In the genomic region with DNA sequence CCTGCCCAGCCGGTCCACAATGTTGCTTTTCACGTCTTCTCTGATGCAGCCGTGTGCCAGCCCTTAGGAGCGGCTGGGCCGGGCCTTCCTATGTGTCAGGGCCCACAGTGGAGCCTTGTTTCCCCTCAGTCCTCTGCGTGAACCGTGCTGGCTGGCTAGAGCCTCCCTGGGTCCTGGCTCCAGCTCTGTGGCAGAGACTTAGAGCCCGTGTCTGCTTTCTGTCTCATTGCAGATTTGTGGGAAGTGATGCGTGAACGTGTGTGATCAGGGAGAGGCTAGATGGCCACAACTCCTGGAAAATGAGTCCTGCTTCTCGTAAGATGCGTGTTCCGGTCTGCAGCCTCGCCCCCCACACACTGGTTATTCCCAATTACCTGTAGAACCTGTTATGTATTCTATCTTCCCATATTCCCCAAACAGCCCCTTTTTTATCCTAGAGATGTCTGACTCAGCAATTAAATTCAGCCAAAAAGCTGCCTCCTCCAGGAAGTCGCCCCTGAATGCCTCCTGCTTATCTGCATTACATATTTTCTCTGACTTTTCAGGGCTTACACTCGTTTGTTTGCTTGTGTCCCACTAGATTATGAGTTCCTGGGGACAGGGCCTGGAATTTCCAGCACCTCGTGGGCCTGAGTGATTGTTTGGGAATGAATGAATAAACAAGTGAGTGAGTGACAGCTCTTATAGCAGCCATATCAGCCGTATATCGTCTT, we compare ENCODE assay signal across 16 cellular contexts.
DNase-seq lines count a peak whose midpoint lies in the region; ATAC-seq, FAIRE-seq and TF ChIP-seq lines count a peak whose summit lies in the region.
"Had no signal": no experiment of that assay in that cellular context is flagged by ENCODE, and none has a peak within 500 bp of the region (broad histone marks: within the 10 kb centered on the region; RNA-seq: fewer than 3 reads in every experiment).

No MANE protein-coding gene starts in this region.

- no peak overlapping the region for H3K4me3 Mint-ChIP-seq in activated naive CD8-positive, alpha-beta T cell treated with anti-CD3 and anti-CD28 coated beads, Interleukin-2, amount 10 ng/mL, durations not matched to agents 7 days and 5 days
- no peak overlapping the region for H3K4me3 Mint-ChIP-seq in activated naive CD8-positive, alpha-beta T cell treated with anti-CD3 and anti-CD28 coated beads, Interleukin-2, amount 50 U/mL, for 24 hours
- H3K4me3 Mint-ChIP-seq in endodermal cell, result no peak overlapping the region

- peaks cover 8% of the 10 kb centered on the region for H3K9me3 Mint-ChIP-seq in activated naive CD8-positive, alpha-beta T cell treated with anti-CD3 and anti-CD28 coated beads, Interleukin-2, amount 10 ng/mL, durations not matched to agents 7 days and 5 days
- peaks cover 5% of the 10 kb centered on the region for H3K9me3 Mint-ChIP-seq in activated naive CD8-positive, alpha-beta T cell treated with anti-CD3 and anti-CD28 coated beads, Interleukin-2, amount 50 U/mL, for 24 hours
- peaks cover 22% of the 10 kb centered on the region for H3K9me3 Mint-ChIP-seq in endodermal cell

- H3K36me3 Mint-ChIP-seq in activated naive CD8-positive, alpha-beta T cell treated with anti-CD3 and anti-CD28 coated beads, Interleukin-2, amount 10 ng/mL, durations not matched to agents 7 days and 5 days, result peaks cover 2% of the 10 kb centered on the region
- H3K36me3 Mint-ChIP-seq in activated naive CD8-positive, alpha-beta T cell treated with anti-CD3 and anti-CD28 coated beads, Interleukin-2, amount 50 U/mL, for 24 hours (ENCODE audit: low read depth), result no peaks in the 10 kb centered on the region
- H3K36me3 Mint-ChIP-seq in endodermal cell (ENCODE audit: low read depth), result no peaks in the 10 kb centered on the region

- peak overlapping the region; percentile 30 for H3K27ac Mint-ChIP-seq in activated naive CD8-positive, alpha-beta T cell treated with anti-CD3 and anti-CD28 coated beads, Interleukin-2, amount 10 ng/mL, durations not matched to agents 7 days and 5 days
- H3K27ac Mint-ChIP-seq in activated naive CD8-positive, alpha-beta T cell treated with anti-CD3 and anti-CD28 coated beads, Interleukin-2, amount 50 U/mL, for 24 hours, result no peak overlapping the region
- peak overlapping the region; percentile 62 for H3K27ac Mint-ChIP-seq in endodermal cell

- peaks cover 26% of the 10 kb centered on the region for H3K9me3 ChIP-seq in endodermal cell (ENCODE audit: control insufficient read depth, low read length)
- peaks cover 0 to 3% of the 10 kb centered on the region in 2 donors for H3K9me3 ChIP-seq in mucosa of rectum (ENCODE audit: control insufficient read depth in 2 of 2, low read length in 2 of 2)

- H3K27me3 Mint-ChIP-seq in activated naive CD8-positive, alpha-beta T cell treated with anti-CD3 and anti-CD28 coated beads, Interleukin-2, amount 10 ng/mL, durations not matched to agents 7 days and 5 days, result peaks cover 4% of the 10 kb centered on the region
- H3K27me3 Mint-ChIP-seq in activated naive CD8-positive, alpha-beta T cell treated with anti-CD3 and anti-CD28 coated beads, Interleukin-2, amount 50 U/mL, for 24 hours, result no peaks in the 10 kb centered on the region
- peaks cover 2% of the 10 kb centered on the region for H3K27me3 Mint-ChIP-seq in endodermal cell (ENCODE audit: insufficient read depth)

- H3K9ac ChIP-seq in endodermal cell (ENCODE audit: extremely low read depth, low read length, poor library complexity, severe bottlenecking) (no peak overlapping the region), mucosa of rectum (ENCODE audit: low read depth in 1 of 2, low read length in 2 of 2) (no peak overlapping the region)

- no peak for ATAC-seq in activated naive CD8-positive, alpha-beta T cell treated with anti-CD3 and anti-CD28 coated beads, Interleukin-2, amount 10 ng/mL, durations not matched to agents 7 days and 5 days (ENCODE audit: low read depth)
- ATAC-seq in activated naive CD8-positive, alpha-beta T cell treated with anti-CD3 and anti-CD28 coated beads, Interleukin-2, amount 50 U/mL, for 24 hours, result no peak
- ATAC-seq in HG02759 (IDR thresholded peaks at IDR 0.05; ENCODE audit: unreplicated experiment) (no peak), HG02970 (IDR thresholded peaks at IDR 0.05; ENCODE audit: low FRiP score, unreplicated experiment) (no peak)
- ATAC-seq: Right ventricle myocardium inferior had no signal

- peaks cover 4% of the 10 kb centered on the region for H3K4me1 ChIP-seq in endodermal cell (ENCODE audit: control insufficient read depth, insufficient read depth, low read length)
- peaks cover 0 to 17% of the 10 kb centered on the region in 2 donors for H3K4me1 ChIP-seq in mucosa of rectum (ENCODE audit: control insufficient read depth in 2 of 2, insufficient read depth in 2 of 2, low read length in 2 of 2)

- peaks cover 12% of the 10 kb centered on the region for H3K4me1 Mint-ChIP-seq in activated naive CD8-positive, alpha-beta T cell treated with anti-CD3 and anti-CD28 coated beads, Interleukin-2, amount 10 ng/mL, durations not matched to agents 7 days and 5 days
- no peaks in the 10 kb centered on the region for H3K4me1 Mint-ChIP-seq in activated naive CD8-positive, alpha-beta T cell treated with anti-CD3 and anti-CD28 coated beads, Interleukin-2, amount 50 U/mL, for 24 hours
- H3K4me1 Mint-ChIP-seq in endodermal cell, result peaks cover 20% of the 10 kb centered on the region

- FAIRE-seq in frontal cortex (lab: Jason Lieb, UNC), result no peak
- FAIRE-seq: A204.1, GM18507, HTR-8/SVneo had no signal

- POLR2A ChIA-PET in activated naive CD8-positive, alpha-beta T cell treated with anti-CD3 and anti-CD28 coated beads, Interleukin-2, amount 10 ng/mL, durations not matched to agents 7 days and 5 days (lab: Charles Lee), result no interaction called here

- H3K4me3 ChIP-seq in endodermal cell (ENCODE audit: low read length) (no peak overlapping the region), mucosa of rectum (ENCODE audit: low read length in 2 of 2) (no peak overlapping the region)

- H3K36me3 ChIP-seq in endodermal cell (ENCODE audit: control insufficient read depth, insufficient read depth, low read length) (no peaks in the 10 kb centered on the region), mucosa of rectum (ENCODE audit: control insufficient read depth in 2 of 2, insufficient read depth in 2 of 2, low read length in 2 of 2) (no peaks in the 10 kb centered on the region)

- TF ChIP-seq CTCF in endodermal cell (conservative IDR thresholded peaks at IDR 0.05), result no peak

- H3K27ac ChIP-seq in endodermal cell (ENCODE audit: low read depth, low read length) (no peak overlapping the region), mucosa of rectum (ENCODE audit: low read depth in 2 of 2, low read length in 2 of 2) (peak overlapping the region; percentile 48 to 67)

- no peak for DNase-seq in activated naive CD8-positive, alpha-beta T cell treated with anti-CD3 and anti-CD28 coated beads, Interleukin-2, amount 10 ng/mL, durations not matched to agents 7 days and 5 days
- DNase-seq in activated naive CD8-positive, alpha-beta T cell treated with anti-CD3 and anti-CD28 coated beads, Interleukin-2, amount 50 U/mL, for 24 hours, result no peak
- DNase-seq in endodermal cell (no peak), SHP77 (lab: John Stamatoyannopoulos, UW) (no peak), frontal cortex (ENCODE audit: low spot score in 2 of 2) (no peak)
- DNase-seq: Calu3, KBM-7, NCI-H1092 treated with DMSO at 0.1 percent for 48 hours, NCI-H1694 had no signal

- H3K27me3 ChIP-seq in endodermal cell (ENCODE audit: control insufficient read depth, insufficient read depth, low read length, poor library complexity, severe bottlenecking), result no peaks in the 10 kb centered on the region
- no peaks in the 10 kb centered on the region for H3K27me3 ChIP-seq in mucosa of rectum (ENCODE audit: control insufficient read depth in 2 of 2, insufficient read depth in 2 of 2, low read length in 2 of 2)

- WGBS in endodermal cell (ENCODE audit: insufficient coverage in 1 of 2, insufficient read length in 1 of 2), 2 experiments, result 90 to 93% methylated on average over 17 to 19 of the region's 19 CpGs
